Comparison of ENCODE assay signal across 14 cellular contexts in the genomic region with DNA sequence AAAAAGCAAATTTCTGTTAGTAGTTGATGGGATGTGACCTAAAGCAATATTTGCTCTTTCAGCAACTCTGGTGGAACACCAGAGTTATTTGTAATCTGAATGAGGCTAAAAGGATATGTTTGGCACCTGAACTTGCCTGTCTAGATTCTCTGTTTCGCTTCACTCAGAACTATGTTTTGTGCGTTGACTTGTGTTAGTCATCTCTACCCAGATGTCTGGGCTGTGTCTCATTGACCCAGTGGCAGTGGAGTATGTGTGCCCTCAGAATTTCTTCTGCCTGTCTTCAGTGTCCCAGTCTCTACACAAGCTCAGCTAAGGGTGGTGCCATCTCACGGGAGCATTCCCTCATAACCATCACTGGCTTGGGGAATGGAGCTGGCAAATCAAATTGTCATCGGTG. TPM values are rescaled to one million over a fixed set of nuclear protein-coding genes. Genes with fewer than 3 reads are reported as not detected.
DNase-seq lines count a peak whose midpoint lies in the region; ATAC-seq and TF ChIP-seq lines count a peak whose summit lies in the region.
"Had no signal": no experiment of that assay in that cellular context is flagged by ENCODE, and none has a peak within 500 bp of the region (broad histone marks: within the 10 kb centered on the region; RNA-seq: fewer than 3 reads in every experiment).

No MANE protein-coding gene starts in this region.

- no peaks in the 10 kb centered on the region for H4K20me1 ChIP-seq in hepatocyte (ENCODE audit: insufficient read depth, poor library complexity, severe bottlenecking)

- no peak overlapping the region for H4K8ac ChIP-seq in mesendoderm (ENCODE audit: low read depth, low read length)

- H3K4me1 Mint-ChIP-seq in activated CD4-positive, alpha-beta memory T cell treated with anti-CD3 and anti-CD28 coated beads, Interleukin-2, amount 10 ng/mL, durations not matched to agents 7 days and 5 days = peaks cover 12% of the 10 kb centered on the region

- peaks cover 15% of the 10 kb centered on the region for H3K36me3 Mint-ChIP-seq in activated CD4-positive, alpha-beta memory T cell treated with anti-CD3 and anti-CD28 coated beads, Interleukin-2, amount 10 ng/mL, durations not matched to agents 7 days and 5 days (ENCODE audit: low read depth)

- H3K79me2 ChIP-seq in mesendoderm (ENCODE audit: control insufficient read depth, insufficient read depth, low read length) (no peaks in the 10 kb centered on the region), hepatocyte (peaks cover 69% of the 10 kb centered on the region)

- no peak overlapping the region for H3K4me3 Mint-ChIP-seq in activated CD4-positive, alpha-beta memory T cell treated with anti-CD3 and anti-CD28 coated beads, Interleukin-2, amount 10 ng/mL, durations not matched to agents 7 days and 5 days
- H3K4me3 Mint-ChIP-seq: endodermal cell, type B pancreatic cell had no signal

- TF ChIP-seq CTCF in hepatocyte (IDR thresholded peaks at IDR 0.05; ENCODE audit: poor library complexity) (no peak), GM10248 (IDR thresholded peaks at IDR 0.05; ENCODE audit: control extremely low read depth, extremely low read depth, low read depth, missing control alignments) (no peak)

- H3K9me3 ChIP-seq in hepatocyte (ENCODE audit: low read depth) = no peaks in the 10 kb centered on the region

- no peaks in the 10 kb centered on the region for H3K27me3 ChIP-seq in mesendoderm (ENCODE audit: insufficient read depth, low read length, poor library complexity)
- no peaks in the 10 kb centered on the region for H3K27me3 ChIP-seq in hepatocyte
- H3K27me3 ChIP-seq: brain microvascular endothelial cell had no signal

- no peak overlapping the region for H3K56ac ChIP-seq in mesendoderm (ENCODE audit: low read length)

- peak; percentile 65 for ATAC-seq in HG02885 (IDR thresholded peaks at IDR 0.05; ENCODE audit: poor library complexity, unreplicated experiment)

- CTCF ChIA-PET in activated CD4-positive, alpha-beta memory T cell treated with anti-CD3 and anti-CD28 coated beads, Interleukin-2, amount 10 ng/mL, durations not matched to agents 7 days and 5 days (lab: Charles Lee) = interaction anchor here (1.1 kb wide), 1 partner anchor 13 kb away, joined by 3 read pairs; no protein-coding TSS in a partner anchor
- CTCF ChIA-PET in GM10248 (lab: Yijun Ruan, JAX) = interaction anchor here (1.6 to 4.2 kb wide), 2 partner anchors 9 to 12 kb away, joined by 4 to 12 read pairs; no protein-coding TSS in a partner anchor

- H3K4ac ChIP-seq in mesendoderm (ENCODE audit: low read depth, low read length) = no peak overlapping the region

- H3K27ac ChIP-seq in mesendoderm (ENCODE audit: low read depth, low read length) (no peak overlapping the region), hepatocyte (no peak overlapping the region)
- H3K27ac ChIP-seq: brain microvascular endothelial cell, GM23248 had no signal

- peak; percentile 25 for DNase-seq in stimulated activated CD4-positive, alpha-beta T cell treated with anti-CD3 and anti-CD28 coated beads, Interleukin-1b, Interleukin-23, amount 100 ng/mL, for 48 hours
- DNase-seq in stimulated activated CD4-positive, alpha-beta T cell treated with anti-CD3 and anti-CD28 coated beads, Interleukin-4, amount 100 ng/mL, for 4 hours = no peak
- DNase-seq in activated CD4-positive, alpha-beta memory T cell treated with anti-CD3 and anti-CD28 coated beads, Interleukin-2, amount 10 ng/mL, durations not matched to agents 7 days and 5 days = no peak
- DNase-seq in mesendoderm = no peak
- DNase-seq in SHP77 treated with DMSO at 0.1 percent for 48 hours (lab: John Stamatoyannopoulos, UW) = no peak
- no peak for DNase-seq in hepatocyte (ENCODE audit: low spot score)
- DNase-seq in GM10248 (ENCODE audit: extremely low spot score) = no peak
- DNase-seq: brain microvascular endothelial cell, glutamatergic neuron, GM23248, MV-4-11 had no signal

- no peak overlapping the region for H3K4me3 ChIP-seq in mesendoderm (ENCODE audit: low read length)
- no peak overlapping the region for H3K4me3 ChIP-seq in hepatocyte
- H3K4me3 ChIP-seq: GM23248 had no signal

- no peak overlapping the region for H2AK5ac ChIP-seq in mesendoderm (ENCODE audit: low read length)

- H3K27me3 Mint-ChIP-seq in activated CD4-positive, alpha-beta memory T cell treated with anti-CD3 and anti-CD28 coated beads, Interleukin-2, amount 10 ng/mL, durations not matched to agents 7 days and 5 days = peaks cover under 1% of the 10 kb centered on the region
- H3K27me3 Mint-ChIP-seq: type B pancreatic cell had no signal

- H3K4me1 ChIP-seq in mesendoderm (ENCODE audit: control insufficient read depth, low read depth, low read length) (no peaks in the 10 kb centered on the region), hepatocyte (ENCODE audit: insufficient read depth) (no peaks in the 10 kb centered on the region)

- no peaks in the 10 kb centered on the region for H3K79me1 ChIP-seq in mesendoderm (ENCODE audit: low read length)

- no peak overlapping the region for H2AFZ ChIP-seq in hepatocyte
- H2AFZ ChIP-seq: GM23248 had no signal

- H3K27ac Mint-ChIP-seq in activated CD4-positive, alpha-beta memory T cell treated with anti-CD3 and anti-CD28 coated beads, Interleukin-2, amount 10 ng/mL, durations not matched to agents 7 days and 5 days = peak overlapping the region; percentile 9
- H3K27ac Mint-ChIP-seq: endodermal cell, type B pancreatic cell had no signal

- H3K9me3 Mint-ChIP-seq in activated CD4-positive, alpha-beta memory T cell treated with anti-CD3 and anti-CD28 coated beads, Interleukin-2, amount 10 ng/mL, durations not matched to agents 7 days and 5 days = no peaks in the 10 kb centered on the region
- H3K9me3 Mint-ChIP-seq: endodermal cell, type B pancreatic cell had no signal

- no peak overlapping the region for H2BK15ac ChIP-seq in mesendoderm (replicated peaks; ENCODE audit: low read depth)

- POLR2A ChIA-PET in activated CD4-positive, alpha-beta memory T cell treated with anti-CD3 and anti-CD28 coated beads, Interleukin-2, amount 10 ng/mL, durations not matched to agents 7 days and 5 days (lab: Charles Lee) = no interaction called here
- POLR2A ChIA-PET in GM10248 (lab: Yijun Ruan, JAX) = no interaction called here

- H3K9me2 ChIP-seq in hepatocyte (replicated peaks; ENCODE audit: insufficient read depth) = no peaks in the 10 kb centered on the region

- H3K36me3 ChIP-seq in mesendoderm (ENCODE audit: control insufficient read depth, insufficient read depth, low read length) = no peaks in the 10 kb centered on the region
- no peaks in the 10 kb centered on the region for H3K36me3 ChIP-seq in hepatocyte (replicated peaks; ENCODE audit: insufficient read depth, low read depth)
- H3K36me3 ChIP-seq: brain microvascular endothelial cell had no signal

- H3K23ac ChIP-seq in mesendoderm (ENCODE audit: low read length) = no peak overlapping the region

- H4K5ac ChIP-seq in mesendoderm (ENCODE audit: low read length) = no peak overlapping the region

- no peak overlapping the region for H2BK120ac ChIP-seq in mesendoderm (ENCODE audit: low read depth, low read length)

- no peak overlapping the region for H3K18ac ChIP-seq in mesendoderm (ENCODE audit: low read length)

- H2BK5ac ChIP-seq in mesendoderm (ENCODE audit: low read length) = no peak overlapping the region

- H3K4me2 ChIP-seq in mesendoderm (ENCODE audit: low read length) = no peak overlapping the region
- H3K4me2 ChIP-seq in hepatocyte = no peak overlapping the region

- WGBS in mesendoderm (ENCODE audit: extremely low coverage, insufficient coverage, low lambda C conversion rate) = no CpG with 5 or more reads among the region's 4 CpGs
- WGBS in hepatocyte (ENCODE audit: low lambda C conversion rate, missing lambda C conversion rate) = 87% methylated on average over 4 of the region's 4 CpGs

- no peak overlapping the region for H3K9ac ChIP-seq in mesendoderm (ENCODE audit: low read length)
- H3K9ac ChIP-seq: GM23248 had no signal

RNA-seq across cellular contexts. Expression of a gene that starts 13.9 kb away (rescaled TPM):
- 1 to 10 TPM; 8.1 to 9.0 TPM for total RNA-seq in activated CD4-positive, alpha-beta memory T cell treated with anti-CD3 and anti-CD28 coated beads, Interleukin-2, amount 10 ng/mL, durations not matched to agents 7 days and 5 days
- polyA plus RNA-seq in mesendoderm (2013, experiment 1 of 2) = 7.5 TPM
- 8.0 TPM for polyA plus RNA-seq in mesendoderm (2013, experiment 2 of 2)
- total RNA-seq in hepatocyte = 16.1 and 21.4 TPM in 2 replicates
- polyA plus RNA-seq in hepatocyte = 25.9 and 27.1 TPM in 2 replicates
